In genomic region chr17:27466376-27466747, GRCh38 we compare ENCODE assay signal across 10 cellular contexts. TPM values are rescaled to one million over a fixed set of nuclear protein-coding genes. Genes with fewer than 3 reads are reported as not detected.
DNase-seq lines count a peak whose midpoint lies in the region; ATAC-seq and TF ChIP-seq lines count a peak whose summit lies in the region.
"Had no signal": no experiment of that assay in that cellular context is flagged by ENCODE, and none has a peak within 500 bp of the region (broad histone marks: within the 10 kb centered on the region; RNA-seq: fewer than 3 reads in every experiment).

No MANE protein-coding gene starts in this region.

- H3K9me3 Mint-ChIP-seq in immature natural killer cell: no peaks in the 10 kb centered on the region

- H3K4me1 Mint-ChIP-seq in immature natural killer cell: peaks cover 36 to 64% of the 10 kb centered on the region in 2 donors

- TF ChIP-seq CTCF in GM12864 (IDR thresholded peaks at IDR 0.05; ENCODE audit: low read depth, low read length, missing control alignments): no peak
- no peak for TF ChIP-seq CTCF in OCI-LY7 (conservative IDR thresholded peaks at IDR 0.05; ENCODE audit: low read length)

- H3K4me3 ChIP-seq in GM12864 (ENCODE audit: low read depth, low read length) (peak overlapping the region; percentile 24), OCI-LY7 (ENCODE audit: low read depth, low read length, poor library complexity, severe bottlenecking) (no peak overlapping the region)
- H3K4me3 ChIP-seq: lung had no signal

- no peak overlapping the region for H3K27ac ChIP-seq in OCI-LY7 (ENCODE audit: low read depth, low read length, poor library complexity, severe bottlenecking)

- H3K36me3 Mint-ChIP-seq in immature natural killer cell: no peaks in the 10 kb centered on the region

- no peak for DNase-seq in GM12864 (ENCODE audit: low read depth)
- DNase-seq in OCI-LY7 (ENCODE audit: low spot score): peak; percentile 16
- no peak for DNase-seq in immature natural killer cell
- DNase-seq in hippocampal formation (lab: John Stamatoyannopoulos, UW): no peak
- no peak for DNase-seq in EL
- no peak for DNase-seq in activated CD8-positive, alpha-beta memory T cell treated with anti-CD3 and anti-CD28 coated beads, Interleukin-2, amount 50 U/mL, for 4 hours
- no peak for DNase-seq in DMS 273 treated with DMSO at 0.1 percent for 48 hours (lab: John Stamatoyannopoulos, UW)

- no TSS peak for BruUV-seq in OCI-LY7 (replicated peaks; lab: Mats Ljungman, UMichigan)

- H3K4me3 Mint-ChIP-seq in immature natural killer cell: peak overlapping the region in 4 of 5 donors; percentile 24 to 60 (median 36)

- peaks cover 15% of the 10 kb centered on the region for H3K4me1 ChIP-seq in OCI-LY7 (ENCODE audit: insufficient read depth, low read length, poor library complexity, severe bottlenecking)

- peak overlapping the region; percentile 27; the same call in 1 of the 2 replicates for H2AFZ ChIP-seq in OCI-LY7 (ENCODE audit: low read length)

- H3K4me2 ChIP-seq in OCI-LY7 (ENCODE audit: low read length): peak overlapping the region; percentile 12; the same call in 1 of the 2 replicates

- CTCF ChIA-PET in OCI-LY7 (lab: Charles Lee; ENCODE audit: unreplicated experiment): no interaction called here

- POLR2A ChIA-PET in OCI-LY7 (lab: Charles Lee): interaction anchor here (0.6 kb wide), 1 partner anchor 9 kb away, joined by 5 read pairs; no protein-coding TSS in a partner anchor

- no peaks in the 10 kb centered on the region for H3K36me3 ChIP-seq in OCI-LY7 (ENCODE audit: insufficient read depth, low read length)

- no peaks in the 10 kb centered on the region for H3K9me2 ChIP-seq in OCI-LY7 (ENCODE audit: insufficient read depth, low read length)

- peak; percentile 2 for ATAC-seq in GM21723 (IDR thresholded peaks at IDR 0.05; ENCODE audit: unreplicated experiment)
- ATAC-seq: SK-N-SH treated with all-trans-retinoic acid at 6 μM for 48 hours had no signal

- H3K27me3 Mint-ChIP-seq in immature natural killer cell (ENCODE audit: low read depth in 3 of 3): peaks cover 0 to 5% (median 0%) of the 10 kb centered on the region in 3 donors

- H3K79me2 ChIP-seq in OCI-LY7 (ENCODE audit: insufficient read depth, low read depth, low read length): no peaks in the 10 kb centered on the region

- no peaks in the 10 kb centered on the region for H4K20me1 ChIP-seq in OCI-LY7 (ENCODE audit: insufficient read depth, low read length)

- H3K9me3 ChIP-seq in OCI-LY7 (ENCODE audit: low read length): no peaks in the 10 kb centered on the region

- peak overlapping the region in 5 of 6 donors; percentile 0 to 57 (median 55) for H3K27ac Mint-ChIP-seq in immature natural killer cell

- intact Hi-C loops in OCI-LY7 (cut with micrococcal nuclease; ENCODE audit: unreplicated experiment): no loop called here

RNA-seq across cellular contexts. Expression of gene KSR1, which starts 10.1 kb away (rescaled TPM):
- total RNA-seq in OCI-LY7 (2014; rRNA removed; shearing (Covaris generic)): 2.0 and 2.2 TPM in 2 replicates
- total RNA-seq in OCI-LY7 (2022): 4.1 and 4.8 TPM in 2 replicates
- polyA plus RNA-seq in immature natural killer cell: 1 to 10 TPM; 1.8 to 5.6 (median 2.6) TPM
